Comparison of ENCODE assay signal across 15 cellular contexts in genomic region chr11:33368931-33369330, GRCh38. TPM values are rescaled to one million over a fixed set of nuclear protein-coding genes. Genes with fewer than 3 reads are reported as not detected.
A peak's percentile ranks its signal among the peaks of the same experiment; 100 is the strongest.
DNase-seq lines count a peak whose midpoint lies in the region; ATAC-seq and TF ChIP-seq lines count a peak whose summit lies in the region.
"Had no signal": no experiment of that assay in that cellular context is flagged by ENCODE, and none has a peak within 500 bp of the region (broad histone marks: within the 10 kb centered on the region; RNA-seq: fewer than 3 reads in every experiment).

No MANE protein-coding gene starts in this region.

- H3F3A ChIP-seq in SK-N-SH (replicated peaks; ENCODE audit: insufficient read depth) = peaks cover 56% of the 10 kb centered on the region

- H3K9me3 ChIP-seq in SK-N-SH = no peaks in the 10 kb centered on the region
- no peaks in the 10 kb centered on the region for H3K9me3 ChIP-seq in IMR-90 (ENCODE audit: control insufficient read depth, insufficient read depth, low read length)
- H3K9me3 ChIP-seq: A549, Caco-2 had no signal

- H3K4me1 Mint-ChIP-seq in endothelial cell (ENCODE audit: unreplicated experiment) = peaks cover 33% of the 10 kb centered on the region

- 91% methylated on average over 1 of the region's 1 CpG for WGBS in SK-N-SH (ENCODE audit: low lambda C conversion rate)
- 88% methylated on average over 1 of the region's 1 CpG; no CpG with 5 or more reads in 1 of the 2 experiments for WGBS in IMR-90 (ENCODE audit: extremely low coverage in 2 of 2, insufficient read length in 1 of 2), 2 experiments

- no peak overlapping the region for H4K8ac ChIP-seq in IMR-90 (ENCODE audit: low read depth in 2 of 2, low read length in 2 of 2)

- H3K4me3 Mint-ChIP-seq in endothelial cell (ENCODE audit: unreplicated experiment) = no peak overlapping the region
- H3K4me3 Mint-ChIP-seq: CD4-positive, alpha-beta T cell; GM23338 had no signal

- 0 out of 2 replicates have a peak overlapping the region, but pooled peaks have one; percentile 56 for H3K14ac ChIP-seq in IMR-90 (replicated peaks; ENCODE audit: low read depth, low read length)

- TF ChIP-seq POLR2A in IMR-90 (IDR thresholded peaks at IDR 0.05; ENCODE audit: low read depth, low read length) = no peak

- no peaks in the 10 kb centered on the region for H4K20me1 ChIP-seq in SK-N-SH (ENCODE audit: insufficient read depth)
- no peaks in the 10 kb centered on the region for H4K20me1 ChIP-seq in IMR-90 (ENCODE audit: insufficient read depth, low read length)

- peak overlapping the region in 1 of 2 experiments; percentile 94; a peak in 1 of 4 replicates for H3K27ac ChIP-seq in SK-N-SH (ENCODE audit: low read depth in 2 of 2, low read length in 1 of 2)
- no peak overlapping the region for H3K27ac ChIP-seq in IMR-90 (ENCODE audit: insufficient read depth, low read length)
- H3K27ac ChIP-seq: 22Rv1, A549, C4-2B had no signal

- H4K5ac ChIP-seq in IMR-90 (ENCODE audit: low read depth, low read length) = no peak overlapping the region

- H3K9me3 Mint-ChIP-seq in endothelial cell (ENCODE audit: unreplicated experiment) = no peaks in the 10 kb centered on the region
- H3K9me3 Mint-ChIP-seq: CD4-positive, alpha-beta T cell; GM23338 had no signal

- no peaks in the 10 kb centered on the region for H3K36me3 ChIP-seq in SK-N-SH (replicated peaks in 1 of 2; ENCODE audit: control insufficient read depth in 1 of 2, insufficient read depth in 2 of 2, low read length in 1 of 2)
- no peaks in the 10 kb centered on the region for H3K36me3 ChIP-seq in IMR-90 (ENCODE audit: control insufficient read depth, insufficient read depth, low read length)

- no peak overlapping the region for H2BK5ac ChIP-seq in IMR-90 (ENCODE audit: low read depth, low read length, poor library complexity, severe bottlenecking)

- H3K23ac ChIP-seq in IMR-90 (ENCODE audit: low read depth, low read length) = no peak overlapping the region

- H3K27ac Mint-ChIP-seq in endothelial cell (ENCODE audit: unreplicated experiment) = peak overlapping the region; percentile 2
- H3K27ac Mint-ChIP-seq: CD4-positive, alpha-beta T cell; GM23338 had no signal

- H3K36me3 Mint-ChIP-seq in endothelial cell (ENCODE audit: low read depth, unreplicated experiment) = no peaks in the 10 kb centered on the region

- H2BK15ac ChIP-seq in IMR-90 (ENCODE audit: low read depth, low read length) = no peak overlapping the region; the same call in 2 of the 3 replicates

- no peak for TF ChIP-seq CTCF in SK-N-SH (IDR thresholded peaks at IDR 0.05)
- TF ChIP-seq CTCF in IMR-90 (conservative IDR thresholded peaks at IDR 0.05; ENCODE audit: low read depth, low read length) = no peak
- TF ChIP-seq CTCF in endothelial cell (IDR thresholded peaks at IDR 0.05; ENCODE audit: unreplicated experiment) = no peak

- H2AK5ac ChIP-seq in IMR-90 (ENCODE audit: low read depth, low read length) = 0 out of 2 replicates have a peak overlapping the region, but pooled peaks have one; percentile 54

- DNase-seq in SK-N-SH = no peak
- no peak for DNase-seq in IMR-90
- no peak for DNase-seq in endothelial cell (ENCODE audit: low spot score)
- no peak for DNase-seq in hippocampal formation (lab: John Stamatoyannopoulos, UW)
- DNase-seq in activated CD8-positive, alpha-beta memory T cell treated with anti-CD3 and anti-CD28 coated beads, Interleukin-2, amount 50 U/mL, for 48 hours = no peak
- DNase-seq: AML-193; Caco-2; CD4-positive, alpha-beta T cell; HCEC 1CT had no signal

- peak overlapping the region; percentile 9; the same call in 1 of the 2 replicates for H2BK20ac ChIP-seq in IMR-90 (ENCODE audit: low read depth, low read length)

- peaks cover 6% of the 10 kb centered on the region for H3K9me1 ChIP-seq in IMR-90 (ENCODE audit: insufficient read depth, low read length)

- TF ChIP-seq RAD21 in SK-N-SH (IDR thresholded peaks at IDR 0.05; ENCODE audit: low read length) (no peak), IMR-90 (IDR thresholded peaks at IDR 0.05; ENCODE audit: low read length) (no peak)

- H3K9me2 ChIP-seq in SK-N-SH = no peaks in the 10 kb centered on the region

- no peaks in the 10 kb centered on the region for H3K27me3 ChIP-seq in SK-N-SH (ENCODE audit: insufficient read depth)
- H3K27me3 ChIP-seq in IMR-90 (ENCODE audit: control insufficient read depth, insufficient read depth, low read length) = no peaks in the 10 kb centered on the region

- peak overlapping the region; percentile 15; the same call in 1 of the 2 replicates for H3K4ac ChIP-seq in IMR-90 (ENCODE audit: low read depth, low read length)

- H3K56ac ChIP-seq in IMR-90 (ENCODE audit: extremely low read depth, insufficient read depth, low read length) = no peak overlapping the region

- no peak overlapping the region for H2AK9ac ChIP-seq in IMR-90 (replicated peaks; ENCODE audit: low read depth, low read length, poor library complexity)

- H3K18ac ChIP-seq in IMR-90 (ENCODE audit: low read depth, low read length) = no peak overlapping the region

- peaks cover 0 to 9% of the 10 kb centered on the region in 2 experiments; a peak in 1 of 4 replicates for H3K79me1 ChIP-seq in IMR-90 (ENCODE audit: low read depth in 1 of 2, low read length in 2 of 2)

- H2BK120ac ChIP-seq in IMR-90 (ENCODE audit: low read depth, low read length) = peak overlapping the region; percentile 37

- CTCF ChIA-PET in SK-N-SH (lab: Yijun Ruan, JAX) = interaction anchor here (3.3 to 11.0 kb wide), 2 partner anchors 320 to 374 kb away, joined by 11 to 185 read pairs; no protein-coding TSS in a partner anchor
- CTCF ChIA-PET in IMR-90 (lab: Yijun Ruan, JAX) = no interaction called here

- dilution Hi-C loops in IMR-90 (cut with HindIII; ENCODE audit: low sequenced_read_pairs, unreplicated experiment) = no loop called here

- no peak overlapping the region for H3K4me3 ChIP-seq in SK-N-SH (ENCODE audit: low read depth in 2 of 2, low read length in 1 of 2)
- H3K4me3 ChIP-seq in IMR-90 (ENCODE audit: insufficient read depth, low read depth, low read length) = no peak overlapping the region
- H3K4me3 ChIP-seq: A549, GM23338 had no signal

- POLR2A ChIA-PET in SK-N-SH (lab: Yijun Ruan, JAX) (no interaction called here), IMR-90 (lab: Charles Lee; ENCODE audit: unreplicated experiment) (no interaction called here)

- peaks cover 3% of the 10 kb centered on the region for H3K27me3 Mint-ChIP-seq in endothelial cell (ENCODE audit: unreplicated experiment)

- peaks cover 8% of the 10 kb centered on the region for H3K79me2 ChIP-seq in SK-N-SH (ENCODE audit: insufficient read depth)

- no peak for ATAC-seq in SK-N-SH treated with all-trans-retinoic acid at 6 μM for 48 hours
- no peak for ATAC-seq in IMR-90 (ENCODE audit: low read depth)
- no peak for ATAC-seq in GM19395 (IDR thresholded peaks at IDR 0.05; ENCODE audit: unreplicated experiment)
- ATAC-seq: A549, GM23338 had no signal

- H3K4me2 ChIP-seq in SK-N-SH (no peak overlapping the region), IMR-90 (ENCODE audit: low read depth, low read length) (no peak overlapping the region)
- H3K4me2 ChIP-seq: A549, GM23338 had no signal

- no TSS peak for BruUV-seq in IMR-90 (replicated peaks; lab: Mats Ljungman, UMichigan)

- no peak overlapping the region for H4K91ac ChIP-seq in IMR-90 (ENCODE audit: insufficient read depth, low read depth, low read length)

- intact Hi-C loops in IMR-90 (cut with micrococcal nuclease) = no loop called here

- no peak for TF ChIP-seq EP300 in SK-N-SH (IDR thresholded peaks at IDR 0.05; ENCODE audit: borderline replicate concordance in 1 of 2, low read depth in 1 of 2, low read length in 1 of 2)

- H3K9ac ChIP-seq in SK-N-SH (no peak overlapping the region), IMR-90 (ENCODE audit: low read depth, low read length) (no peak overlapping the region)

- peaks cover 0 to 48% of the 10 kb centered on the region in 2 experiments; a peak in 3 of 4 replicates for H3K4me1 ChIP-seq in SK-N-SH (ENCODE audit: control insufficient read depth in 1 of 2, insufficient read depth in 2 of 2, low read depth in 1 of 2, low read length in 1 of 2)
- peaks cover 5% of the 10 kb centered on the region for H3K4me1 ChIP-seq in IMR-90 (ENCODE audit: control insufficient read depth, insufficient read depth, low read length)

- H2AFZ ChIP-seq in SK-N-SH (ENCODE audit: low read depth) (peak overlapping the region; percentile 47; the same call in 1 of the 2 replicates), IMR-90 (replicated peaks; ENCODE audit: low read length, poor library complexity) (no peak overlapping the region)
- H2AFZ ChIP-seq: GM23338 had no signal

- in situ Hi-C loops in IMR-90 (cut with MboI; ENCODE audit: low sequenced_read_pairs) = loop anchor here (10.0 kb wide), 2 partner anchors 376 to 456 kb away; no protein-coding TSS in a partner anchor

TF ChIP-seq in SK-N-SH, 30 proteins besides CTCF, POLR2A, EP300 and RAD21 (continues in another document):
- no peak for TF ChIP-seq MEF2A (IDR thresholded peaks at IDR 0.05; ENCODE audit: borderline replicate concordance, low read depth)
- no peak for TF ChIP-seq ELF1 (IDR thresholded peaks at IDR 0.05)
- TF ChIP-seq RXRA (IDR thresholded peaks at IDR 0.05; ENCODE audit: borderline replicate concordance, low read depth) = no peak
- TF ChIP-seq TEAD4 (IDR thresholded peaks at IDR 0.05; ENCODE audit: borderline replicate concordance, insufficient read depth) = no peak

TF ChIP-seq in SK-N-SH treated with all-trans-retinoic acid at 6 μM for 48 hours, 23 proteins besides CTCF, POLR2A, EP300 and RAD21 (continues in another document):
- no peak for TF ChIP-seq ZC3H10 (CRISPR knock-in tag; IDR thresholded peaks at IDR 0.05)

TF ChIP-seq in IMR-90, 13 proteins besides CTCF, POLR2A, EP300 and RAD21 (continues in another document):
- TF ChIP-seq RCOR1 (IDR thresholded peaks at IDR 0.05; ENCODE audit: insufficient replicate concordance, low read length) (no peak), NFE2L2 (IDR thresholded peaks at IDR 0.05; ENCODE audit: low read depth, low read length) (no peak), MXI1 (IDR thresholded peaks at IDR 0.05; ENCODE audit: borderline replicate concordance, low read depth, low read length) (no peak), CHD1 (IDR thresholded peaks at IDR 0.05; ENCODE audit: low read depth, low read length) (no peak), MAZ (IDR thresholded peaks at IDR 0.05; ENCODE audit: borderline replicate concordance, low read depth, low read length) (no peak), RFX5 (IDR thresholded peaks at IDR 0.05; ENCODE audit: low read depth, low read length) (no peak), BHLHE40 (IDR thresholded peaks at IDR 0.05; ENCODE audit: low read depth, low read length) (no peak), SMC3 (IDR thresholded peaks at IDR 0.05; ENCODE audit: low read depth, low read length) (no peak), FOS (IDR thresholded peaks at IDR 0.05; ENCODE audit: low read depth, low read length) (no peak), CEBPB (IDR thresholded peaks at IDR 0.05; ENCODE audit: low read depth, low read length) (no peak)

RNA-seq across cellular contexts. Expression of gene KIAA1549L, which starts 7.0 kb away (rescaled TPM):
- polyA plus RNA-seq in SK-N-SH (2012; rRNA removed) (14.8 and 15.9 TPM in 2 replicates), IMR-90 (2012; rRNA removed) (6.1 and 7.4 TPM in 2 replicates)
- polyA plus RNA-seq in SK-N-SH (2012; cell fraction: cytosol; rRNA removed) = 11.4 and 15.1 TPM in 2 replicates
- polyA plus RNA-seq in SK-N-SH (2012; cell fraction: nucleus; rRNA removed) = 12.6 and 16.6 TPM in 2 replicates
- total RNA-seq in IMR-90 (2012; rRNA removed) (6.4 and 6.5 TPM in 2 replicates), endothelial cell (ENCODE audit: unreplicated experiment) (9.4 TPM)
- polyA plus RNA-seq in IMR-90 (2012; cell fraction: cytosol; rRNA removed) = 2.0 and 3.2 TPM in 2 replicates
- polyA plus RNA-seq in IMR-90 (2012; cell fraction: nucleus; rRNA removed; ENCODE audit: low replicate concordance) = 3.0 TPM in 2 replicates
- total RNA-seq: CD4-positive, alpha-beta T cell had no signal
